9 cellular contexts compared by ENCODE assay signal in genomic region chr10:51766423-51767145, GRCh38.
"Had no signal": no experiment of that assay in that cellular context is flagged by ENCODE, and none has a peak within 500 bp of the region (broad histone marks: within the 10 kb centered on the region; RNA-seq: fewer than 3 reads in every experiment).

No MANE protein-coding gene starts in this region.

- H3K27ac ChIP-seq: GM23248, HL-60, KMS-11 had no signal

- H3K9ac ChIP-seq: GM23248, KMS-11 had no signal

- H3K4me2 ChIP-seq: KMS-11 had no signal

- ATAC-seq: HCT116 had no signal

- H3K27ac Mint-ChIP-seq: HFFc6 had no signal

- H3K36me3 ChIP-seq: HAP-1 had no signal

- H2AFZ ChIP-seq: GM23248 had no signal

- H3K4me3 ChIP-seq: GM23248, HAP-1 had no signal

- H3K9me3 ChIP-seq: HAP-1 had no signal

- DNase-seq: H7, HFFc6, Karpas-422, KBM-7 had no signal

- H3K4me3 Mint-ChIP-seq: HFFc6 had no signal

- H3K4me1 ChIP-seq: HAP-1 had no signal
